1 cellular context compared by ENCODE assay signal in genomic region chr15:25683911-25684310, GRCh38.
TF ChIP-seq lines count a peak whose summit lies in the region.

No MANE protein-coding gene starts in this region.

TF ChIP-seq in HepG2, 621 proteins besides CTCF, POLR2A, EP300 and RAD21:
- 0 out of 2 replicates have a peak, but pooled peaks have one; percentile 5 for TF ChIP-seq ATF7 (IDR thresholded peaks at IDR 0.05)
- no peak for TF ChIP-seq ATF7 (CRISPR knock-in tag; IDR thresholded peaks at IDR 0.05)
- TF ChIP-seq ZNF652 (CRISPR knock-in tag; IDR thresholded peaks at IDR 0.05; ENCODE audit: borderline replicate concordance, low read depth) = no peak
- no peak for TF ChIP-seq LBX2 (CRISPR knock-in tag; IDR thresholded peaks at IDR 0.05; ENCODE audit: borderline replicate concordance)
